Comparison of ENCODE assay signal across 18 cellular contexts in genomic region chr3:69119681-69120080, GRCh38. TPM values are rescaled to one million over a fixed set of nuclear protein-coding genes. Genes with fewer than 3 reads are reported as not detected.
DNase-seq lines count a peak whose midpoint lies in the region; ATAC-seq, FAIRE-seq and TF ChIP-seq lines count a peak whose summit lies in the region.
"Had no signal": no experiment of that assay in that cellular context is flagged by ENCODE, and none has a peak within 500 bp of the region (broad histone marks: within the 10 kb centered on the region; RNA-seq: fewer than 3 reads in every experiment).

No MANE protein-coding gene starts in this region.

- H3K9me3 ChIP-seq in CD4-positive, CD25-positive, alpha-beta regulatory T cell (ENCODE audit: control insufficient read depth in 2 of 2, low read length in 2 of 2) = no peaks in the 10 kb centered on the region
- H3K9me3 ChIP-seq in T-helper 17 cell (ENCODE audit: control insufficient read depth, low read length, poor library complexity, severe bottlenecking) = no peaks in the 10 kb centered on the region
- no peaks in the 10 kb centered on the region for H3K9me3 ChIP-seq in gastrocnemius medialis
- H3K9me3 ChIP-seq: Caco-2, HAP-1 had no signal

- in situ Hi-C loops in gastrocnemius medialis (cut with MboI; ENCODE audit: low sequenced_read_pairs in 4 of 4) = no loop called here

- no peaks in the 10 kb centered on the region for H3K27me3 ChIP-seq in CD4-positive, CD25-positive, alpha-beta regulatory T cell (ENCODE audit: control insufficient read depth, insufficient read depth, low read length)
- H3K27me3 ChIP-seq in gastrocnemius medialis = no peaks in the 10 kb centered on the region

- H3K4me1 Mint-ChIP-seq in CD4-positive, CD25-positive, alpha-beta regulatory T cell = peaks cover 4 to 9% (median 5%) of the 10 kb centered on the region in 4 donors
- peaks cover 5% of the 10 kb centered on the region for H3K4me1 Mint-ChIP-seq in T-helper 17 cell
- peaks cover 7% of the 10 kb centered on the region for H3K4me1 Mint-ChIP-seq in activated T-cell treated with anti-CD3 and anti-CD28 coated beads, Interleukin-2, amount 50 U/mL, for 24 hours (ENCODE audit: low read depth)

- H3K36me3 Mint-ChIP-seq in CD4-positive, CD25-positive, alpha-beta regulatory T cell = no peaks in the 10 kb centered on the region
- peaks cover 6% of the 10 kb centered on the region for H3K36me3 Mint-ChIP-seq in T-helper 17 cell (ENCODE audit: low read depth)
- no peaks in the 10 kb centered on the region for H3K36me3 Mint-ChIP-seq in activated T-cell treated with anti-CD3 and anti-CD28 coated beads, Interleukin-2, amount 50 U/mL, for 24 hours (ENCODE audit: low read depth)
- H3K36me3 Mint-ChIP-seq: CD8-positive, alpha-beta T cell had no signal

- H3K36me3 ChIP-seq in CD4-positive, CD25-positive, alpha-beta regulatory T cell (ENCODE audit: control insufficient read depth, insufficient read depth, low read length) = no peaks in the 10 kb centered on the region
- no peaks in the 10 kb centered on the region for H3K36me3 ChIP-seq in gastrocnemius medialis
- H3K36me3 ChIP-seq: HAP-1 had no signal

- no peak for DNase-seq in CD4-positive, CD25-positive, alpha-beta regulatory T cell
- DNase-seq in H54 (ENCODE audit: insufficient read length, low spot score) = no peak
- DNase-seq in T-helper 17 cell = no peak
- no peak for DNase-seq in gastrocnemius medialis
- no peak for DNase-seq in activated T-cell treated with anti-CD3 and anti-CD28 coated beads, Interleukin-2, amount 50 U/mL, for 24 hours
- DNase-seq: C1 segment of cervical spinal cord; Caco-2; CD8-positive, alpha-beta T cell; DMS153; DND-41 had no signal

- FAIRE-seq in H54 (lab: Jason Lieb, UNC) = peak; percentile 15

- no peaks in the 10 kb centered on the region for H3K9me3 Mint-ChIP-seq in CD4-positive, CD25-positive, alpha-beta regulatory T cell
- H3K9me3 Mint-ChIP-seq in activated T-cell treated with anti-CD3 and anti-CD28 coated beads, Interleukin-2, amount 50 U/mL, for 24 hours = no peaks in the 10 kb centered on the region
- H3K9me3 Mint-ChIP-seq: CD8-positive, alpha-beta T cell; GM23338 had no signal

- H3K4me3 Mint-ChIP-seq in CD4-positive, CD25-positive, alpha-beta regulatory T cell = no peak overlapping the region
- H3K4me3 Mint-ChIP-seq in T-helper 17 cell = peak overlapping the region; percentile 4
- no peak overlapping the region for H3K4me3 Mint-ChIP-seq in activated T-cell treated with anti-CD3 and anti-CD28 coated beads, Interleukin-2, amount 50 U/mL, for 24 hours
- H3K4me3 Mint-ChIP-seq: CD8-positive, alpha-beta T cell; GM23338 had no signal

- ATAC-seq in CD4-positive, CD25-positive, alpha-beta regulatory T cell (ENCODE audit: low read depth in 2 of 2) = no peak
- ATAC-seq in T-helper 17 cell = no peak
- ATAC-seq in gastrocnemius medialis = no peak
- ATAC-seq in GM18511 (IDR thresholded peaks at IDR 0.05; ENCODE audit: unreplicated experiment) = no peak
- no peak for ATAC-seq in GM21737 (IDR thresholded peaks at IDR 0.05; ENCODE audit: unreplicated experiment)
- ATAC-seq: CD8-positive, alpha-beta T cell; GM23338 had no signal

- no peak overlapping the region for H3K4me3 ChIP-seq in CD4-positive, CD25-positive, alpha-beta regulatory T cell (ENCODE audit: low read depth, low read length)
- H3K4me3 ChIP-seq in gastrocnemius medialis = peak overlapping the region in 2 of 4 donors; percentile 43 to 54
- H3K4me3 ChIP-seq: GM23338, HAP-1 had no signal

- H3K27me3 Mint-ChIP-seq in CD4-positive, CD25-positive, alpha-beta regulatory T cell = peaks cover 9% of the 10 kb centered on the region
- peaks cover 8% of the 10 kb centered on the region for H3K27me3 Mint-ChIP-seq in T-helper 17 cell
- H3K27me3 Mint-ChIP-seq in activated T-cell treated with anti-CD3 and anti-CD28 coated beads, Interleukin-2, amount 50 U/mL, for 24 hours = no peaks in the 10 kb centered on the region

- intact Hi-C loops in gastrocnemius medialis (cut with DNase I; ENCODE audit: low total_unique reads) = loop anchor here (2.0 to 10.0 kb wide), 4 partner anchors 33 to 1945 kb away; no protein-coding TSS in a partner anchor

- no peak for TF ChIP-seq CTCF in gastrocnemius medialis (IDR thresholded peaks at IDR 0.05 in 4 of 5, conservative IDR thresholded peaks at IDR 0.05 in 1 of 5)

- peak overlapping the region in 2 of 3 donors; percentile 2 to 39 for H3K27ac Mint-ChIP-seq in CD4-positive, CD25-positive, alpha-beta regulatory T cell
- H3K27ac Mint-ChIP-seq in T-helper 17 cell = no peak overlapping the region
- H3K27ac Mint-ChIP-seq in activated T-cell treated with anti-CD3 and anti-CD28 coated beads, Interleukin-2, amount 50 U/mL, for 24 hours = no peak overlapping the region
- H3K27ac Mint-ChIP-seq: CD8-positive, alpha-beta T cell; GM23338 had no signal

- H3K27ac ChIP-seq in CD4-positive, CD25-positive, alpha-beta regulatory T cell (ENCODE audit: insufficient read depth, low read length, poor library complexity, severe bottlenecking) = no peak overlapping the region
- H3K27ac ChIP-seq in gastrocnemius medialis = peak overlapping the region; percentile 95 to 97 (median 96)

- TF ChIP-seq POLR2A in H54 (IDR thresholded peaks at IDR 0.05; ENCODE audit: low read depth, low read length) = no peak
- TF ChIP-seq POLR2A in gastrocnemius medialis (IDR thresholded peaks at IDR 0.05) = no peak

- peaks cover 4% of the 10 kb centered on the region for H3K4me1 ChIP-seq in CD4-positive, CD25-positive, alpha-beta regulatory T cell (ENCODE audit: control insufficient read depth, insufficient read depth, low read length, poor library complexity, severe bottlenecking)
- peaks cover 18 to 64% of the 10 kb centered on the region in 2 donors for H3K4me1 ChIP-seq in gastrocnemius medialis
- H3K4me1 ChIP-seq: HAP-1 had no signal

RNA-seq across cellular contexts. Expression of gene LMOD3, which starts 2.7 kb away (rescaled TPM):
- not detected for total RNA-seq in CD4-positive, CD25-positive, alpha-beta regulatory T cell
- under 1 TPM; 0.03 to 0.16 (median 0.06) TPM for polyA plus RNA-seq in CD4-positive, CD25-positive, alpha-beta regulatory T cell
- total RNA-seq in T-helper 17 cell (not detected), gastrocnemius medialis (100 to 1,000 TPM in 3 of 4 donors, 10 to 100 TPM in 1; 31.0 to 194 (median 113) TPM)
- total RNA-seq: A172; A673; Caco-2; CD8-positive, alpha-beta T cell; GM23338; H4 had no signal
- polyA plus RNA-seq: BJ had no signal

RNA-seq across cellular contexts. Expression of gene ARL6IP5, which starts 34.9 kb away (rescaled TPM):
- total RNA-seq in CD4-positive, CD25-positive, alpha-beta regulatory T cell = 117 TPM
- 100 to 1,000 TPM; 527 to 578 (median 534) TPM for polyA plus RNA-seq in CD4-positive, CD25-positive, alpha-beta regulatory T cell
- total RNA-seq in T-helper 17 cell (100 to 1,000 TPM; 112 to 118 TPM), gastrocnemius medialis (100 to 1,000 TPM; 108 to 181 (median 145) TPM)

RNA-seq across cellular contexts. Expression of gene UBA3, which starts 39.5 kb away (rescaled TPM):
- total RNA-seq in CD4-positive, CD25-positive, alpha-beta regulatory T cell = 62.9 TPM
- polyA plus RNA-seq in CD4-positive, CD25-positive, alpha-beta regulatory T cell = 10 to 100 TPM; 51.9 to 75.5 (median 61.6) TPM
- total RNA-seq in T-helper 17 cell (10 to 100 TPM; 53.5 to 56.2 TPM), gastrocnemius medialis (10 to 100 TPM; 29.3 to 42.2 (median 36.0) TPM)

Comparison
In these comparisons a context has a peak if more than half of its experiments do, and no peak if none do; other contexts are left out.
1. H3K27ac Mint-ChIP-seq: peak in CD4-positive, CD25-positive, alpha-beta regulatory T cell (2 of 3); none in T-helper 17 cell (single experiment) and activated T-cell treated with anti-CD3 and anti-CD28 coated beads, Interleukin-2, amount 50 U/mL, for 24 hours (single experiment).
2. RNA of gene LMOD3, which starts 2.7 kb away (total RNA-seq): 31.0 to 194 TPM in gastrocnemius medialis; not detected in CD4-positive, CD25-positive, alpha-beta regulatory T cell (single experiment) and not detected in T-helper 17 cell; every median in the first group is over 10 times any median in the second.